35 cellular contexts compared by ENCODE assay signal in genomic region chr6:168784426-168784825, GRCh38.
"Had no signal": no experiment of that assay in that cellular context is flagged by ENCODE, and none has a peak within 500 bp of the region (broad histone marks: within the 10 kb centered on the region; RNA-seq: fewer than 3 reads in every experiment).

No MANE protein-coding gene starts in this region.

- H3K9me3 Mint-ChIP-seq: activated CD4-positive, alpha-beta memory T cell treated with anti-CD3 and anti-CD28 coated beads for 36 hours; activated CD4-positive, alpha-beta T cell treated with anti-CD3 and anti-CD28 coated beads, Interleukin-2, amount 10 ng/mL, durations not matched to agents 24 days and 14 days; activated naive CD4-positive, alpha-beta T cell treated with anti-CD3 and anti-CD28 coated beads for 36 hours; activated naive CD4-positive, alpha-beta T cell treated with anti-CD3 and anti-CD28 coated beads, Interleukin-2, amount 50 U/mL, for 24 hours; activated naive CD8-positive, alpha-beta T cell treated with anti-CD3 and anti-CD28 coated beads for 36 hours; activated T-helper 2 cell treated with anti-CD3 and anti-CD28 coated beads, Interferon-gamma antibody, Interleukin-2, Interleukin-4, amounts not matched to agents 10 μg/mL and 5 μg/mL and 100 μg/mL, durations not matched to agents 14 hours and 24 hours and 36 hours had no signal

- H3K27me3 ChIP-seq: adrenal gland, body of pancreas, colonic mucosa, gastroesophageal sphincter had no signal

- H3K4me1 Mint-ChIP-seq: activated CD4-positive, alpha-beta T cell treated with anti-CD3 and anti-CD28 coated beads for 36 hours; activated CD4-positive, alpha-beta T cell treated with anti-CD3 and anti-CD28 coated beads, Interleukin-2, amount 10 ng/mL, durations not matched to agents 24 days and 14 days; activated CD8-positive, alpha-beta memory T cell treated with anti-CD3 and anti-CD28 coated beads, Interleukin-2, amount 10 ng/mL, durations not matched to agents 7 days and 5 days; activated naive CD4-positive, alpha-beta T cell treated with anti-CD3 and anti-CD28 coated beads, Interleukin-2, amount 50 U/mL, for 24 hours; activated naive CD8-positive, alpha-beta T cell treated with anti-CD3 and anti-CD28 coated beads for 36 hours; activated naive CD8-positive, alpha-beta T cell treated with anti-CD3 and anti-CD28 coated beads, Interleukin-2, amount 50 U/mL, for 24 hours; endodermal cell; T-helper 17 cell had no signal

- H3K9me3 ChIP-seq: adrenal gland, body of pancreas, colonic mucosa, esophagus squamous epithelium, gastroesophageal sphincter had no signal

- DNase-seq: activated CD4-positive, alpha-beta memory T cell treated with anti-CD3 and anti-CD28 coated beads for 36 hours; activated CD4-positive, alpha-beta T cell treated with anti-CD3 and anti-CD28 coated beads for 36 hours; activated CD4-positive, alpha-beta T cell treated with anti-CD3 and anti-CD28 coated beads, Interleukin-2, amount 10 ng/mL, durations not matched to agents 24 days and 14 days; activated CD4-positive, CD25-positive, alpha-beta regulatory T cell; activated CD4-positive, CD25-positive, alpha-beta regulatory T cell treated with anti-CD3 and anti-CD28 coated beads, Interleukin-2, amount 50 U/mL, for 72 hours; activated CD8-positive, alpha-beta memory T cell treated with anti-CD3 and anti-CD28 coated beads, Interleukin-2, amount 10 ng/mL, durations not matched to agents 7 days and 5 days; activated CD8-positive, alpha-beta memory T cell treated with anti-CD3 and anti-CD28 coated beads, Interleukin-2, amount 50 U/mL, for 4 hours; activated CD8-positive, alpha-beta T cell treated with anti-CD3 and anti-CD28 coated beads, Interleukin-2, amount 10 ng/mL, durations not matched to agents 7 days and 5 days; activated effector memory CD4-positive, alpha-beta T cell treated with anti-CD3 and anti-CD28 coated beads, Interleukin-2, amount 50 U/mL, for 16 hours; activated naive CD4-positive, alpha-beta T cell treated with anti-CD3 and anti-CD28 coated beads for 36 hours; activated naive CD8-positive, alpha-beta T cell treated with anti-CD3 and anti-CD28 coated beads for 36 hours; activated naive CD8-positive, alpha-beta T cell treated with anti-CD3 and anti-CD28 coated beads, Interleukin-2, amount 50 U/mL, for 24 hours; activated T-cell treated with anti-CD3 and anti-CD28 coated beads, Interleukin-2, amount 50 U/mL, for 1 hour; activated T-cell treated with anti-CD3 and anti-CD28 coated beads, Interleukin-2, amount 50 U/mL, for 48 hours; adrenal gland; amygdala; aorta; body of pancreas; caudate nucleus; colonic mucosa; effector memory CD4-positive, alpha-beta T cell; endodermal cell; erythroblast; esophagus squamous epithelium; foreskin melanocyte; heart right ventricle; T-helper 1 cell; T-helper 17 cell; T1000; WERI-Rb-1 had no signal

- ATAC-seq: activated CD4-positive, alpha-beta T cell treated with anti-CD3 and anti-CD28 coated beads for 36 hours; activated CD8-positive, alpha-beta memory T cell treated with anti-CD3 and anti-CD28 coated beads, Interleukin-2, amount 10 ng/mL, durations not matched to agents 7 days and 5 days; activated CD8-positive, alpha-beta T cell treated with anti-CD3 and anti-CD28 coated beads, Interleukin-2, amount 10 ng/mL, durations not matched to agents 7 days and 5 days; activated naive CD8-positive, alpha-beta T cell treated with anti-CD3 and anti-CD28 coated beads, Interleukin-2, amount 50 U/mL, for 24 hours; body of pancreas; gastroesophageal sphincter; heart right ventricle; T-helper 17 cell had no signal

- H3K27ac Mint-ChIP-seq: activated CD4-positive, alpha-beta memory T cell treated with anti-CD3 and anti-CD28 coated beads for 36 hours; activated CD4-positive, alpha-beta T cell treated with anti-CD3 and anti-CD28 coated beads for 36 hours; activated CD4-positive, alpha-beta T cell treated with anti-CD3 and anti-CD28 coated beads, Interleukin-2, amount 10 ng/mL, durations not matched to agents 24 days and 14 days; activated CD8-positive, alpha-beta memory T cell treated with anti-CD3 and anti-CD28 coated beads, Interleukin-2, amount 10 ng/mL, durations not matched to agents 7 days and 5 days; activated CD8-positive, alpha-beta T cell treated with anti-CD3 and anti-CD28 coated beads, Interleukin-2, amount 10 ng/mL, durations not matched to agents 7 days and 5 days; activated naive CD4-positive, alpha-beta T cell treated with anti-CD3 and anti-CD28 coated beads for 36 hours; activated naive CD4-positive, alpha-beta T cell treated with anti-CD3 and anti-CD28 coated beads, Interleukin-2, amount 50 U/mL, for 24 hours; activated naive CD8-positive, alpha-beta T cell treated with anti-CD3 and anti-CD28 coated beads for 36 hours; activated naive CD8-positive, alpha-beta T cell treated with anti-CD3 and anti-CD28 coated beads, Interleukin-2, amount 50 U/mL, for 24 hours; activated T-helper 1 cell treated with anti-CD3 and anti-CD28 coated beads, Interleukin-12 subunit alpha, Interleukin-12 subunit beta, Interleukin-2, Interleukin-4 antibody, amounts not matched to agents 30 ng/mL and 10 ng/mL and 1 ng/mL, durations not matched to agents 14 hours and 24 hours and 36 hours; activated T-helper 2 cell treated with anti-CD3 and anti-CD28 coated beads, Interferon-gamma antibody, Interleukin-2, Interleukin-4, amounts not matched to agents 10 μg/mL and 5 μg/mL and 100 μg/mL, durations not matched to agents 14 hours and 24 hours and 36 hours; endodermal cell; T-helper 17 cell; T-helper 2 cell treated with Interferon-gamma antibody and Interleukin-4, amounts not matched to agents 5 μg/mL and 100 μg/mL, for 36 hours had no signal

- H3K27me3 Mint-ChIP-seq: activated CD4-positive, alpha-beta T cell treated with anti-CD3 and anti-CD28 coated beads, Interleukin-2, amount 10 ng/mL, durations not matched to agents 24 days and 14 days; activated CD8-positive, alpha-beta memory T cell treated with anti-CD3 and anti-CD28 coated beads, Interleukin-2, amount 10 ng/mL, durations not matched to agents 7 days and 5 days; activated naive CD4-positive, alpha-beta T cell treated with anti-CD3 and anti-CD28 coated beads, Interleukin-2, amount 50 U/mL, for 24 hours; activated naive CD8-positive, alpha-beta T cell treated with anti-CD3 and anti-CD28 coated beads for 36 hours; activated naive CD8-positive, alpha-beta T cell treated with anti-CD3 and anti-CD28 coated beads, Interleukin-2, amount 50 U/mL, for 24 hours had no signal

- H3K36me3 Mint-ChIP-seq: activated CD4-positive, alpha-beta memory T cell treated with anti-CD3 and anti-CD28 coated beads for 36 hours; activated CD8-positive, alpha-beta memory T cell treated with anti-CD3 and anti-CD28 coated beads, Interleukin-2, amount 10 ng/mL, durations not matched to agents 7 days and 5 days; activated naive CD4-positive, alpha-beta T cell treated with anti-CD3 and anti-CD28 coated beads, Interleukin-2, amount 50 U/mL, for 24 hours; activated naive CD8-positive, alpha-beta T cell treated with anti-CD3 and anti-CD28 coated beads for 36 hours had no signal

- H3K27ac ChIP-seq: adrenal gland, body of pancreas, colonic mucosa, esophagus squamous epithelium, gastroesophageal sphincter, heart right ventricle, WERI-Rb-1 had no signal

- H3K4me1 ChIP-seq: adrenal gland, body of pancreas, colonic mucosa, heart right ventricle had no signal

- H3K4me3 ChIP-seq: adrenal gland, body of pancreas, colonic mucosa, esophagus squamous epithelium, gastroesophageal sphincter, heart right ventricle had no signal

- H3K36me3 ChIP-seq: adrenal gland, colonic mucosa, esophagus squamous epithelium, gastroesophageal sphincter, heart right ventricle, WERI-Rb-1 had no signal

- H3K4me3 Mint-ChIP-seq: activated CD4-positive, alpha-beta memory T cell treated with anti-CD3 and anti-CD28 coated beads for 36 hours; activated CD4-positive, alpha-beta T cell treated with anti-CD3 and anti-CD28 coated beads for 36 hours; activated CD4-positive, alpha-beta T cell treated with anti-CD3 and anti-CD28 coated beads, Interleukin-2, amount 10 ng/mL, durations not matched to agents 24 days and 14 days; activated CD8-positive, alpha-beta memory T cell treated with anti-CD3 and anti-CD28 coated beads, Interleukin-2, amount 10 ng/mL, durations not matched to agents 7 days and 5 days; activated CD8-positive, alpha-beta T cell treated with anti-CD3 and anti-CD28 coated beads, Interleukin-2, amount 10 ng/mL, durations not matched to agents 7 days and 5 days; activated naive CD4-positive, alpha-beta T cell treated with anti-CD3 and anti-CD28 coated beads for 36 hours; activated naive CD4-positive, alpha-beta T cell treated with anti-CD3 and anti-CD28 coated beads, Interleukin-2, amount 50 U/mL, for 24 hours; activated naive CD8-positive, alpha-beta T cell treated with anti-CD3 and anti-CD28 coated beads for 36 hours; activated naive CD8-positive, alpha-beta T cell treated with anti-CD3 and anti-CD28 coated beads, Interleukin-2, amount 50 U/mL, for 24 hours; activated T-helper 1 cell treated with anti-CD3 and anti-CD28 coated beads, Interleukin-12 subunit alpha, Interleukin-12 subunit beta, Interleukin-2, Interleukin-4 antibody, amounts not matched to agents 30 ng/mL and 10 ng/mL and 1 ng/mL, durations not matched to agents 14 hours and 24 hours and 36 hours; endodermal cell; T-helper 17 cell; T-helper 2 cell treated with Interferon-gamma antibody and Interleukin-4, amounts not matched to agents 5 μg/mL and 100 μg/mL, for 36 hours had no signal
